Comparison of ENCODE assay signal across 1 cellular context in the genomic region with DNA sequence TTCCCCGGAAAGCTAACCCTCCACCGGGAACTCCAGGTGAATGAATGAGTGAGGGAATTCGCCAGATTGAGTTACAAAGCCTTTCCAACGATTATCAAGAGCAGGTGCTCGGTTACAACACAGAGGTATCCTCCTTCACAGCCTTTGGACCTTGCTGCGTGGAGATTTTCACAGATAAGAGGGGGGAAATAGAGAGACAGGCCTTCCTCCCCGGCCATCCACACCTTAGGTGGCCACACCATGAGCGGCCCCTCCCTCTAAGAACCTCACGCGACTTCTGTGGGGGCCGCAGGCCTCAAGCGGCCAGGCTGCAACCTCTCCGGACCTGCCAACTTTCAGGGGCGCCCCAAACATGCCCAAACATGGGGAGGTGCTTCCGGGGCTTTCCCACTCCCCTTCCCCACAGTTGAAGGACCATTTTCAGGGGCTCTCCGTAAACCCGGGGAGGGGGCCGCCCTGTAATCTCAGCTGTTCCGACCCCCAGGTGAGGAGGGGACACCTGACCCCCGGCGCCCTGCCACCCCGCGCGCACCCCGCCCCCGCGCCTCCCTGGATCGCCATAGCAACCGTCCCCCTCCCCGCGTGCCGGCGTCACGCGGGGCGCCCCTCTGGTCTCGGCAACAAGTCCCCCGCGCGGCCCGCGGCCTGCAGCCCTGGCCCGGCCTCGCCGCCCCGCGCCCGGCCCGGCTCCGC.
TF ChIP-seq lines count a peak whose summit lies in the region.

No MANE protein-coding gene starts in this region.

TF ChIP-seq in liver, 16 proteins besides CTCF, POLR2A, EP300 and RAD21 (continued from another document):
- TF ChIP-seq, protein P1, sequence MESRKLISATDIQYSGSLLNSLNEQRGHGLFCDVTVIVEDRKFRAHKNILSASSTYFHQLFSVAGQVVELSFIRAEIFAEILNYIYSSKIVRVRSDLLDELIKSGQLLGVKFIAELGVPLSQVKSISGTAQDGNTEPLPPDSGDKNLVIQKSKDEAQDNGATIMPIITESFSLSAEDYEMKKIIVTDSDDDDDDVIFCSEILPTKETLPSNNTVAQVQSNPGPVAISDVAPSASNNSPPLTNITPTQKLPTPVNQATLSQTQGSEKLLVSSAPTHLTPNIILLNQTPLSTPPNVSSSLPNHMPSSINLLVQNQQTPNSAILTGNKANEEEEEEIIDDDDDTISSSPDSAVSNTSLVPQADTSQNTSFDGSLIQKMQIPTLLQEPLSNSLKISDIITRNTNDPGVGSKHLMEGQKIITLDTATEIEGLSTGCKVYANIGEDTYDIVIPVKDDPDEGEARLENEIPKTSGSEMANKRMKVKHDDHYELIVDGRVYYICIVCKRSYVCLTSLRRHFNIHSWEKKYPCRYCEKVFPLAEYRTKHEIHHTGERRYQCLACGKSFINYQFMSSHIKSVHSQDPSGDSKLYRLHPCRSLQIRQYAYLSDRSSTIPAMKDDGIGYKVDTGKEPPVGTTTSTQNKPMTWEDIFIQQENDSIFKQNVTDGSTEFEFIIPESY (IDR thresholded peaks at IDR 0.05), result no peak
- TF ChIP-seq MAX (IDR thresholded peaks at IDR 0.05) (peak; percentile 71), FOXA1 (IDR thresholded peaks at IDR 0.05) (no peak), SP1 (IDR thresholded peaks at IDR 0.05) (no peak)
